ENCODE assay signal across 2 cellular contexts in the genomic region with DNA sequence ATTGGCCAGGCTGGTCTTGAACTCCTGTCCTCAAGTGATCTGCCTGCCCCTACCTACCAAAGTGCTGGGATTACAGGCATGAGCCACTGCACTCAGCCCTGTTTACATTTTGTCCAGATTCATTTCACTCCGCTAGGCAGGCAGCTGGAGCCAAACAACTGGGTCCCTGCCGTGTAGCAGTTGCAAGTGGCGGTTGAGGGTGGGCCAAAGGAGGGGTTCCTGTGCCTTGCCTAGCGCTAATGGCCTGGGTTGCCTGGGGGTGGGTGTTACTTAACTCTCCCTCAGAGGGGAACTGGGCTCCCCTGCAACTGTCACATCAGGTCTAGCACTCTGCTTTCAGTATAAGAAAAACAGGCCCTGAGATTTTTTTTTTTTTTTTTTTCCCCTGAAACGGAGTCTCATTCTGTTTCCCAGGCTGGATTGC.
TF ChIP-seq lines count a peak whose summit lies in the region.

No MANE protein-coding gene starts in this region.

TF ChIP-seq in SK-N-SH, 30 proteins besides CTCF, POLR2A, EP300 and RAD21:
- TF ChIP-seq MEF2A (IDR thresholded peaks at IDR 0.05; ENCODE audit: borderline replicate concordance, low read depth) (no peak), GATA2 (CRISPR knock-in tag; IDR thresholded peaks at IDR 0.05) (no peak), FOSL2 (IDR thresholded peaks at IDR 0.05; ENCODE audit: borderline replicate concordance, low read depth) (no peak), MXI1 (IDR thresholded peaks at IDR 0.05; ENCODE audit: low read depth, low read length) (no peak), JUND (IDR thresholded peaks at IDR 0.05) (no peak), RCOR1 (IDR thresholded peaks at IDR 0.05; ENCODE audit: low read length) (no peak), CHD2 (IDR thresholded peaks at IDR 0.05; ENCODE audit: low read length, partially characterized antibody) (no peak), YY1 (IDR thresholded peaks at IDR 0.05; ENCODE audit: low read depth) (no peak), SMC3 (IDR thresholded peaks at IDR 0.05; ENCODE audit: low read depth, low read length) (no peak), RFX5 (IDR thresholded peaks at IDR 0.05; ENCODE audit: low read length) (no peak), ELF1 (IDR thresholded peaks at IDR 0.05) (no peak), TEAD4 (IDR thresholded peaks at IDR 0.05; ENCODE audit: borderline replicate concordance, insufficient read depth) (no peak), EZH2phosphoT487 (IDR thresholded peaks at IDR 0.05; ENCODE audit: borderline replicate concordance, low read depth) (no peak), TAF1 (IDR thresholded peaks at IDR 0.05; ENCODE audit: borderline replicate concordance, low read depth, low read length) (no peak), GABPA (IDR thresholded peaks at IDR 0.05; ENCODE audit: low read depth) (no peak)
- TF ChIP-seq, protein P1, sequence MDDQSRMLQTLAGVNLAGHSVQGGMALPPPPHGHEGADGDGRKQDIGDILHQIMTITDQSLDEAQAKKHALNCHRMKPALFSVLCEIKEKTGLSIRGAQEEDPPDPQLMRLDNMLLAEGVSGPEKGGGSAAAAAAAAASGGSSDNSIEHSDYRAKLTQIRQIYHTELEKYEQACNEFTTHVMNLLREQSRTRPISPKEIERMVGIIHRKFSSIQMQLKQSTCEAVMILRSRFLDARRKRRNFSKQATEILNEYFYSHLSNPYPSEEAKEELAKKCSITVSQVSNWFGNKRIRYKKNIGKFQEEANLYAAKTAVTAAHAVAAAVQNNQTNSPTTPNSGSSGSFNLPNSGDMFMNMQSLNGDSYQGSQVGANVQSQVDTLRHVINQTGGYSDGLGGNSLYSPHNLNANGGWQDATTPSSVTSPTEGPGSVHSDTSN (IDR thresholded peaks at IDR 0.05) = no peak
- TF ChIP-seq, protein P2, sequence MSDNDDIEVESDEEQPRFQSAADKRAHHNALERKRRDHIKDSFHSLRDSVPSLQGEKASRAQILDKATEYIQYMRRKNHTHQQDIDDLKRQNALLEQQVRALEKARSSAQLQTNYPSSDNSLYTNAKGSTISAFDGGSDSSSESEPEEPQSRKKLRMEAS (IDR thresholded peaks at IDR 0.05; ENCODE audit: low read depth) = no peak
- TF ChIP-seq, protein P3, sequence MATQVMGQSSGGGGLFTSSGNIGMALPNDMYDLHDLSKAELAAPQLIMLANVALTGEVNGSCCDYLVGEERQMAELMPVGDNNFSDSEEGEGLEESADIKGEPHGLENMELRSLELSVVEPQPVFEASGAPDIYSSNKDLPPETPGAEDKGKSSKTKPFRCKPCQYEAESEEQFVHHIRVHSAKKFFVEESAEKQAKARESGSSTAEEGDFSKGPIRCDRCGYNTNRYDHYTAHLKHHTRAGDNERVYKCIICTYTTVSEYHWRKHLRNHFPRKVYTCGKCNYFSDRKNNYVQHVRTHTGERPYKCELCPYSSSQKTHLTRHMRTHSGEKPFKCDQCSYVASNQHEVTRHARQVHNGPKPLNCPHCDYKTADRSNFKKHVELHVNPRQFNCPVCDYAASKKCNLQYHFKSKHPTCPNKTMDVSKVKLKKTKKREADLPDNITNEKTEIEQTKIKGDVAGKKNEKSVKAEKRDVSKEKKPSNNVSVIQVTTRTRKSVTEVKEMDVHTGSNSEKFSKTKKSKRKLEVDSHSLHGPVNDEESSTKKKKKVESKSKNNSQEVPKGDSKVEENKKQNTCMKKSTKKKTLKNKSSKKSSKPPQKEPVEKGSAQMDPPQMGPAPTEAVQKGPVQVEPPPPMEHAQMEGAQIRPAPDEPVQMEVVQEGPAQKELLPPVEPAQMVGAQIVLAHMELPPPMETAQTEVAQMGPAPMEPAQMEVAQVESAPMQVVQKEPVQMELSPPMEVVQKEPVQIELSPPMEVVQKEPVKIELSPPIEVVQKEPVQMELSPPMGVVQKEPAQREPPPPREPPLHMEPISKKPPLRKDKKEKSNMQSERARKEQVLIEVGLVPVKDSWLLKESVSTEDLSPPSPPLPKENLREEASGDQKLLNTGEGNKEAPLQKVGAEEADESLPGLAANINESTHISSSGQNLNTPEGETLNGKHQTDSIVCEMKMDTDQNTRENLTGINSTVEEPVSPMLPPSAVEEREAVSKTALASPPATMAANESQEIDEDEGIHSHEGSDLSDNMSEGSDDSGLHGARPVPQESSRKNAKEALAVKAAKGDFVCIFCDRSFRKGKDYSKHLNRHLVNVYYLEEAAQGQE (IDR thresholded peaks at IDR 0.05; ENCODE audit: low read depth, low read length) = no peak

TF ChIP-seq in SK-N-SH treated with all-trans-retinoic acid at 6 μM for 48 hours, 23 proteins besides CTCF, POLR2A, EP300 and RAD21:
- TF ChIP-seq RARB (CRISPR knock-in tag; IDR thresholded peaks at IDR 0.05) (no peak), ZNF565 (CRISPR knock-in tag; conservative IDR thresholded peaks at IDR 0.05; ENCODE audit: low read depth) (no peak), BACH2 (CRISPR knock-in tag; IDR thresholded peaks at IDR 0.05; ENCODE audit: borderline replicate concordance) (no peak), ZNF70 (CRISPR knock-in tag; IDR thresholded peaks at IDR 0.05) (no peak), ARNTL (CRISPR knock-in tag; IDR thresholded peaks at IDR 0.05; ENCODE audit: borderline replicate concordance, low read depth) (no peak), SNAI2 (CRISPR knock-in tag; IDR thresholded peaks at IDR 0.05) (no peak), ZNF8 (CRISPR knock-in tag; IDR thresholded peaks at IDR 0.05) (no peak), ISL1 (CRISPR knock-in tag; IDR thresholded peaks at IDR 0.05) (no peak), CSDC2 (CRISPR knock-in tag; IDR thresholded peaks at IDR 0.05) (no peak), OSR1 (CRISPR knock-in tag; IDR thresholded peaks at IDR 0.05) (no peak), TCF4 (CRISPR knock-in tag; IDR thresholded peaks at IDR 0.05; ENCODE audit: borderline replicate concordance) (no peak), ZFP30 (CRISPR knock-in tag; IDR thresholded peaks at IDR 0.05) (no peak), ESRRG (CRISPR knock-in tag; IDR thresholded peaks at IDR 0.05) (no peak)
- TF ChIP-seq, protein P4, sequence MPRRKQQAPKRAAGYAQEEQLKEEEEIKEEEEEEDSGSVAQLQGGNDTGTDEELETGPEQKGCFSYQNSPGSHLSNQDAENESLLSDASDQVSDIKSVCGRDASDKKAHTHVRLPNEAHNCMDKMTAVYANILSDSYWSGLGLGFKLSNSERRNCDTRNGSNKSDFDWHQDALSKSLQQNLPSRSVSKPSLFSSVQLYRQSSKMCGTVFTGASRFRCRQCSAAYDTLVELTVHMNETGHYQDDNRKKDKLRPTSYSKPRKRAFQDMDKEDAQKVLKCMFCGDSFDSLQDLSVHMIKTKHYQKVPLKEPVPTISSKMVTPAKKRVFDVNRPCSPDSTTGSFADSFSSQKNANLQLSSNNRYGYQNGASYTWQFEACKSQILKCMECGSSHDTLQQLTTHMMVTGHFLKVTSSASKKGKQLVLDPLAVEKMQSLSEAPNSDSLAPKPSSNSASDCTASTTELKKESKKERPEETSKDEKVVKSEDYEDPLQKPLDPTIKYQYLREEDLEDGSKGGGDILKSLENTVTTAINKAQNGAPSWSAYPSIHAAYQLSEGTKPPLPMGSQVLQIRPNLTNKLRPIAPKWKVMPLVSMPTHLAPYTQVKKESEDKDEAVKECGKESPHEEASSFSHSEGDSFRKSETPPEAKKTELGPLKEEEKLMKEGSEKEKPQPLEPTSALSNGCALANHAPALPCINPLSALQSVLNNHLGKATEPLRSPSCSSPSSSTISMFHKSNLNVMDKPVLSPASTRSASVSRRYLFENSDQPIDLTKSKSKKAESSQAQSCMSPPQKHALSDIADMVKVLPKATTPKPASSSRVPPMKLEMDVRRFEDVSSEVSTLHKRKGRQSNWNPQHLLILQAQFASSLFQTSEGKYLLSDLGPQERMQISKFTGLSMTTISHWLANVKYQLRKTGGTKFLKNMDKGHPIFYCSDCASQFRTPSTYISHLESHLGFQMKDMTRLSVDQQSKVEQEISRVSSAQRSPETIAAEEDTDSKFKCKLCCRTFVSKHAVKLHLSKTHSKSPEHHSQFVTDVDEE (CRISPR knock-in tag; IDR thresholded peaks at IDR 0.05) = no peak
- TF ChIP-seq, protein P5, sequence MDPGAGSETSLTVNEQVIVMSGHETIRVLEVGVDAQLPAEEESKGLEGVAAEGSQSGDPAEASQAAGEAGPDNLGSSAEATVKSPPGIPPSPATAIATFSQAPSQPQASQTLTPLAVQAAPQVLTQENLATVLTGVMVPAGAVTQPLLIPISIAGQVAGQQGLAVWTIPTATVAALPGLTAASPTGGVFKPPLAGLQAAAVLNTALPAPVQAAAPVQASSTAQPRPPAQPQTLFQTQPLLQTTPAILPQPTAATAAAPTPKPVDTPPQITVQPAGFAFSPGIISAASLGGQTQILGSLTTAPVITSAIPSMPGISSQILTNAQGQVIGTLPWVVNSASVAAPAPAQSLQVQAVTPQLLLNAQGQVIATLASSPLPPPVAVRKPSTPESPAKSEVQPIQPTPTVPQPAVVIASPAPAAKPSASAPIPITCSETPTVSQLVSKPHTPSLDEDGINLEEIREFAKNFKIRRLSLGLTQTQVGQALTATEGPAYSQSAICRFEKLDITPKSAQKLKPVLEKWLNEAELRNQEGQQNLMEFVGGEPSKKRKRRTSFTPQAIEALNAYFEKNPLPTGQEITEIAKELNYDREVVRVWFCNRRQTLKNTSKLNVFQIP (CRISPR knock-in tag; IDR thresholded peaks at IDR 0.05; ENCODE audit: borderline replicate concordance, low read depth) = no peak
- TF ChIP-seq, protein P6, sequence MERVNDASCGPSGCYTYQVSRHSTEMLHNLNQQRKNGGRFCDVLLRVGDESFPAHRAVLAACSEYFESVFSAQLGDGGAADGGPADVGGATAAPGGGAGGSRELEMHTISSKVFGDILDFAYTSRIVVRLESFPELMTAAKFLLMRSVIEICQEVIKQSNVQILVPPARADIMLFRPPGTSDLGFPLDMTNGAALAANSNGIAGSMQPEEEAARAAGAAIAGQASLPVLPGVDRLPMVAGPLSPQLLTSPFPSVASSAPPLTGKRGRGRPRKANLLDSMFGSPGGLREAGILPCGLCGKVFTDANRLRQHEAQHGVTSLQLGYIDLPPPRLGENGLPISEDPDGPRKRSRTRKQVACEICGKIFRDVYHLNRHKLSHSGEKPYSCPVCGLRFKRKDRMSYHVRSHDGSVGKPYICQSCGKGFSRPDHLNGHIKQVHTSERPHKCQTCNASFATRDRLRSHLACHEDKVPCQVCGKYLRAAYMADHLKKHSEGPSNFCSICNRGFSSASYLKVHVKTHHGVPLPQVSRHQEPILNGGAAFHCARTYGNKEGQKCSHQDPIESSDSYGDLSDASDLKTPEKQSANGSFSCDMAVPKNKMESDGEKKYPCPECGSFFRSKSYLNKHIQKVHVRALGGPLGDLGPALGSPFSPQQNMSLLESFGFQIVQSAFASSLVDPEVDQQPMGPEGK (CRISPR knock-in tag; IDR thresholded peaks at IDR 0.05; ENCODE audit: borderline replicate concordance) = no peak
- TF ChIP-seq, protein P7, sequence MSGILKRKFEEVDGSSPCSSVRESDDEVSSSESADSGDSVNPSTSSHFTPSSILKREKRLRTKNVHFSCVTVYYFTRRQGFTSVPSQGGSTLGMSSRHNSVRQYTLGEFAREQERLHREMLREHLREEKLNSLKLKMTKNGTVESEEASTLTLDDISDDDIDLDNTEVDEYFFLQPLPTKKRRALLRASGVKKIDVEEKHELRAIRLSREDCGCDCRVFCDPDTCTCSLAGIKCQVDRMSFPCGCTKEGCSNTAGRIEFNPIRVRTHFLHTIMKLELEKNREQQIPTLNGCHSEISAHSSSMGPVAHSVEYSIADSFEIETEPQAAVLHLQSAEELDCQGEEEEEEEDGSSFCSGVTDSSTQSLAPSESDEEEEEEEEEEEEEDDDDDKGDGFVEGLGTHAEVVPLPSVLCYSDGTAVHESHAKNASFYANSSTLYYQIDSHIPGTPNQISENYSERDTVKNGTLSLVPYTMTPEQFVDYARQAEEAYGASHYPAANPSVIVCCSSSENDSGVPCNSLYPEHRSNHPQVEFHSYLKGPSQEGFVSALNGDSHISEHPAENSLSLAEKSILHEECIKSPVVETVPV (CRISPR knock-in tag; IDR thresholded peaks at IDR 0.05) = no peak
TF ChIP-seq in SK-N-SH treated with all-trans-retinoic acid at 6 μM for 48 hours: peak in this region for 0.
